Comparison of ENCODE assay signal across 13 cellular contexts in the genomic region with DNA sequence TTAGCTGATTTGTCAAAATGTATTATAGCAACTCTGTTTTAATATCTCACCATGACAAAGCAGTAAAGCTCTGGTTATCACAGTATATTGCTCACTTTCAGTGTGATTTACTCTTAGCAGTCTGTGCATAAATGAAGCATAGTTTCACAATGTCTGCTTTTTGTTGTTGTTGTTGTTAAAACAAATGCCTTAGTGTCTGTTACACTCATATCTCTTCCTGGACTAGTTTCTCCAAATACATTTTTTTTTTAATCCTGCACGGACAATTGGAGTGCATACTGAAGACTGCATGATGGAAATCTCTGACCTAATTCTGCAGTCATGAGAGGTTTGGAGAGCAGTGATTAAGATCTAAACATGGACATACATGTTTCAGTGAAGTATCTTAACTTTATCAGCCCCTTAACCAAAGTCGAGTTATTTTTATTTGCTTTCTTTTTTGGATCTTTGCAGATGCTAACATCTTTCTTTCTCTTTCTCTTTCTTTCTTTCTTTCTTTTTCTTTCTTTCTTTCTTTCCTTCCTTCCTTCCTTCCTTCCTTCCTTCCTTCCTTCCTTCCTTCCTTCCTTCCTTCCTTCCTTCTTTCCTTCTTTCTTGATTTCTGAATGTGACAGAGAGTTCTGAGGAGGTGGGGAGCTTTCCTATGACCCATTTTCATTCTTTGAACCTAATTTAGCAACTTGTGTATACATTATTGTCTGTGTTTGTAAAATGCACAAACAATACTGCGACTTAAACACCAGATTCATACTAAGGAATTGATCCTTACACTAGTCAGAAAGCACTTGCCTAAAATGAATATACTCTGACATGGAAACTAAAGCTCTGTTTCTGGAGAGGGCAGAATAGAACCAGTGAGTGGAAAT.
DNase-seq lines count a peak whose midpoint lies in the region; ATAC-seq and TF ChIP-seq lines count a peak whose summit lies in the region.
"Had no signal": no experiment of that assay in that cellular context is flagged by ENCODE, and none has a peak within 500 bp of the region (broad histone marks: within the 10 kb centered on the region; RNA-seq: fewer than 3 reads in every experiment).

No MANE protein-coding gene starts in this region.

- H3K36me3 Mint-ChIP-seq in natural killer cell: no peaks in the 10 kb centered on the region
- H3K36me3 Mint-ChIP-seq: naive B cell had no signal

- H3K9me3 Mint-ChIP-seq in natural killer cell: no peaks in the 10 kb centered on the region

- intact Hi-C loops in natural killer cell (cut with micrococcal nuclease): no loop called here

- H3K27ac Mint-ChIP-seq in natural killer cell: peak overlapping the region in 1 of 2 donors; percentile 15

- ATAC-seq in natural killer cell: peak; percentile 38 to 46 (median 43)

- no peak overlapping the region for H3K4me3 Mint-ChIP-seq in natural killer cell
- H3K4me3 Mint-ChIP-seq: naive B cell had no signal

- no peak for TF ChIP-seq CTCF in natural killer cell (IDR thresholded peaks at IDR 0.05)

- no peaks in the 10 kb centered on the region for H3K27me3 Mint-ChIP-seq in natural killer cell (ENCODE audit: low read depth in 2 of 2)

- DNase-seq in DMS53 (lab: John Stamatoyannopoulos, UW): peak; percentile 20
- DNase-seq in DMS53 treated with DMSO at 0.1 percent for 48 hours (lab: John Stamatoyannopoulos, UW; ENCODE audit: unreplicated experiment): no peak
- peak; percentile 56 for DNase-seq in NCI-H226
- DNase-seq in dermis blood vessel endothelial cell: peak; percentile 47
- DNase-seq in natural killer cell: no peak
- DNase-seq in germinal center (ENCODE audit: low spot score): no peak
- DNase-seq in GF-D8 (lab: John Stamatoyannopoulos, UW): no peak
- no peak for DNase-seq in GM03348 (ENCODE audit: low spot score)
- DNase-seq: activated effector memory CD4-positive, alpha-beta T cell treated with anti-CD3 and anti-CD28 coated beads, Interleukin-2, amount 50 U/mL, for 16 hours; naive B cell; NCI-H187 treated with DMSO at 0.1 percent for 48 hours; spleen; stimulated activated CD8-positive, alpha-beta memory T cell treated with anti-CD3 and anti-CD28 coated beads, Interleukin-4, amount 100 ng/mL, for 48 hours had no signal

- peaks cover 23 to 36% of the 10 kb centered on the region in 2 donors for H3K4me1 Mint-ChIP-seq in natural killer cell

Comparison
In these comparisons a context has a peak if more than half of its experiments do, and no peak if none do; other contexts are left out.
1. DNase-seq: peak in DMS53 (single experiment), NCI-H226 (single experiment) and dermis blood vessel endothelial cell (single experiment); none in DMS53 treated with DMSO at 0.1 percent for 48 hours (single experiment), natural killer cell (single experiment), germinal center (single experiment), GF-D8 (single experiment) and GM03348 (single experiment).